In genomic region chr1:153223040-153223891, GRCh38 we compare ENCODE assay signal across 8 cellular contexts. TPM values are rescaled to one million over a fixed set of nuclear protein-coding genes. Genes with fewer than 3 reads are reported as not detected.
DNase-seq lines count a peak whose midpoint lies in the region; TF ChIP-seq lines count a peak whose summit lies in the region.
"Not testable (repeated sequence)": the region's sequence is repeated elsewhere in the genome, so short reads cannot be mapped to it uniquely, and the experiment has no call there.

No MANE protein-coding gene starts in this region.

- peaks cover 14% of the 10 kb centered on the region for H3K27me3 Mint-ChIP-seq in HFFc6 (ENCODE audit: insufficient read depth)

- H3K27ac Mint-ChIP-seq in HFFc6: not testable (repeated sequence)

- peak overlapping the region; percentile 46; the same call in 1 of the 2 replicates for H3K4me3 Mint-ChIP-seq in HFFc6

- not testable (repeated sequence) for TF ChIP-seq POLR2A in testis (IDR thresholded peaks at IDR 0.05)

- not testable (repeated sequence) for H3K4me1 ChIP-seq in testis

- not testable (repeated sequence) for H3K27me3 ChIP-seq in testis

- DNase-seq in EL: peak; percentile 52
- peak; percentile 50 for DNase-seq in HFFc6
- DNase-seq in NCI-H1105 treated with DMSO at 0.1 percent for 48 hours (lab: John Stamatoyannopoulos, UW): peak; percentile 45
- DNase-seq in SK-N-DZ (ENCODE audit: low spot score): peak; percentile 56
- DNase-seq in activated naive CD4-positive, alpha-beta T cell (lab: John Stamatoyannopoulos, UW): peak in 3 of 4 experiments; percentile 2 to 23 (median 4)
- peak; percentile 11 for DNase-seq in germinal center (ENCODE audit: low spot score)
- DNase-seq in nucleus accumbens (lab: John Stamatoyannopoulos, UW): peak in 48 of 56 donors; percentile 2 to 78 (median 40)
- DNase-seq in testis: peak; percentile 81

- intact Hi-C loops in testis (cut with DNase I; ENCODE audit: low total_unique reads): not testable (repeated sequence)

- H3K4me1 Mint-ChIP-seq in HFFc6 (ENCODE audit: low read depth): not testable (repeated sequence)

- TF ChIP-seq CTCF in HFFc6 (IDR thresholded peaks at IDR 0.05) (peak; percentile 85), testis (IDR thresholded peaks at IDR 0.05) (peak; percentile 10 to 66 (median 58))

- not testable (repeated sequence) for H3K4me3 ChIP-seq in testis

- not testable (repeated sequence) for H3K36me3 ChIP-seq in testis (ENCODE audit: low read depth, missing control alignments)

- H3K27ac ChIP-seq in testis: not testable (repeated sequence)

- 54 to 60% methylated on average over 16 of the region's 16 CpGs for WGBS in testis, 2 donors

- H3K36me3 Mint-ChIP-seq in HFFc6 (ENCODE audit: low read depth): not testable (repeated sequence)

- not testable (repeated sequence) for H3K9me3 ChIP-seq in testis

- H3K9me3 Mint-ChIP-seq in HFFc6: not testable (repeated sequence)

RNA-seq across cellular contexts. Expression of gene PRR9, which starts 5.9 kb away (rescaled TPM):
- total RNA-seq in HFFc6 (2021; fragmentation: NEBNext Ultra II Directional; extraction: Animal tissue kit (Norgen Biotek cat#: 25700)): not detected
- not detected in 2 replicates for polyA plus RNA-seq in SK-N-DZ (2014; cell fraction: cytosol; rRNA removed)
- not detected in 2 replicates for polyA plus RNA-seq in SK-N-DZ (2014; cell fraction: nucleus; rRNA removed)
- total RNA-seq in testis: 1 to 10 TPM in 1 of 2 donors, under 1 TPM in 1; 0.31 to 2.8 TPM
- 3.5 TPM for polyA plus RNA-seq in testis (ENCODE audit: insufficient read depth, low read depth, low replicate concordance)

RNA-seq across cellular contexts. Expression of gene LELP1, which starts 20.0 kb away (rescaled TPM):
- not detected for total RNA-seq in HFFc6 (2021; fragmentation: NEBNext Ultra II Directional; extraction: Animal tissue kit (Norgen Biotek cat#: 25700))
- not detected in 2 replicates for polyA plus RNA-seq in SK-N-DZ (2014; cell fraction: cytosol; rRNA removed)
- not detected in 2 replicates for polyA plus RNA-seq in SK-N-DZ (2014; cell fraction: nucleus; rRNA removed)
- 100 to 1,000 TPM; 124 to 467 TPM for total RNA-seq in testis
- polyA plus RNA-seq in testis (ENCODE audit: insufficient read depth, low read depth, low replicate concordance): 847 TPM

RNA-seq across cellular contexts. Expression of gene LORICRIN, which starts 36.2 kb away (rescaled TPM):
- not detected for total RNA-seq in HFFc6 (2021; fragmentation: NEBNext Ultra II Directional; extraction: Animal tissue kit (Norgen Biotek cat#: 25700))
- not detected in 2 replicates for polyA plus RNA-seq in SK-N-DZ (2014; cell fraction: cytosol; rRNA removed)
- not detected in 2 replicates for polyA plus RNA-seq in SK-N-DZ (2014; cell fraction: nucleus; rRNA removed)
- under 1 TPM; 0.25 to 0.31 TPM for total RNA-seq in testis
- not detected for polyA plus RNA-seq in testis (ENCODE audit: insufficient read depth, low read depth, low replicate concordance)

Comparison
In these comparisons a context has a peak if more than half of its experiments do, and no peak if none do; other contexts are left out.
1. DNase-seq: peak in every context shown above with its lines; median percentile 81 in testis; 56 in SK-N-DZ; 52 in EL; 50 in HFFc6; 45 in NCI-H1105 treated with DMSO at 0.1 percent for 48 hours; 40 in nucleus accumbens; 11 in germinal center; 4 in activated naive CD4-positive, alpha-beta T cell.
2. RNA of gene LELP1, which starts 20.0 kb away (total RNA-seq): 124 to 467 TPM in testis; not detected in HFFc6; every median in the first group is over 100 times any median in the second.